ENCODE assay signal across 8 cellular contexts in the genomic region with DNA sequence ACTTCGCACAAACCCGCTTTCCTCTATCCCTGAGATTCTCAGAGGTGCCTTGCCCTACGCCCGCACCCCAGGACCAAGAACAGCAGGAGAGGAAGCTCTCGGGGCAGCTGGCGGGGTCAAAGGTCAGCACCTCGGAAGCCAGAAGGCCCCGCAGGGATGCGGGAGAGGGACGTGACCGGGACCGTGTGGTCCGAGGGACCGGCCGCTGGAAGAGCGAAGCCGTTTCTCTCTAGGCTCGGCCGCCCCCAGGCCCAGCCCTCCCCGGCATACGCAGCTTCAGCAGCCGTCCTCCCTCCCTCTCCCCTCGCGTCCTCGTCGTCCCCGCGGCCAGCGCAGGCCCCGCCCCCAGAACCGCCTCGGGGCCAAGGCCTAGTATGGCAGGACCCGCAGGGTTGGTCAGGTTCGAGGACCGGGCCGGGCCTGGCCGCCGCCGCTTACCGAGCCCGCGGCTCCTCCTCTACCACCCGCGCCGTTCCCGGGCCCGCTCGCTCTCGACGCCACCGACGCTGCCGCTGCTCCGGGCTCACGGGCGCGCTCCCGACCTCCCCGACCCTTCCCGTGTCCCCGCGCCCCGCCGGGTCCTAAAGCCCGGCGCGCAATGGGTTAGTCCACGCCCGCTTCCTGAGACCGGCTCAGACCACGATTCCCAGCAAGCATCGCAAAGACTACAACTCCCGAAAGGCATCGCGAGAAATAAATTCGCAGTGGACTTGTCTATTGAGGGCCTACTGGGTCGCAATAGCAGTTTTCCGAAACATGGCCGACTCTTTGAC. TPM values are rescaled to one million over a fixed set of nuclear protein-coding genes. Genes with fewer than 3 reads are reported as not detected.
DNase-seq lines count a peak whose midpoint lies in the region; ATAC-seq and TF ChIP-seq lines count a peak whose summit lies in the region.

A gene with protein sequence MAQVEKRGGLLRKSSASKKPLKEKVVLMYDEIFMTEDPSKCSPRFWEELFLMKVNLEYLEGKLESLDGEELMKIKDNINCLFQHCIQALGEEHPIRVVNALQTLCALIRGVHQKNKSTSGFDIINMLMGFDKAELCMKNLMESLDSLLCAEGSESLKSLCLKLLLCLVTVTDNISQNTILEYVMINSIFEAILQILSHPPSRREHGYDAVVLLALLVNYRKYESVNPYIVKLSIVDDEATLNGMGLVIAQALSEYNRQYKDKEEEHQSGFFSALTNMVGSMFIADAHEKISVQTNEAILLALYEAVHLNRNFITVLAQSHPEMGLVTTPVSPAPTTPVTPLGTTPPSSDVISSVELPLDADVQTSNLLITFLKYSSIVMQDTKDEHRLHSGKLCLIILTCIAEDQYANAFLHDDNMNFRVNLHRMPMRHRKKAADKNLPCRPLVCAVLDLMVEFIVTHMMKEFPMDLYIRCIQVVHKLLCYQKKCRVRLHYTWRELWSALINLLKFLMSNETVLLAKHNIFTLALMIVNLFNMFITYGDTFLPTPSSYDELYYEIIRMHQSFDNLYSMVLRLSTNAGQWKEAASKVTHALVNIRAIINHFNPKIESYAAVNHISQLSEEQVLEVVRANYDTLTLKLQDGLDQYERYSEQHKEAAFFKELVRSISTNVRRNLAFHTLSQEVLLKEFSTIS (minus strand): TSS at position 527 of the 773 bp plus-strand sequence. CDS start 16,059 bp downstream, outside the sequence.

- H3K36me3 ChIP-seq in Peyer's patch (no peaks in the 10 kb centered on the region), esophagus squamous epithelium (no peaks in the 10 kb centered on the region)

- DNase-seq in DMS153 treated with DMSO at 0.1 percent for 48 hours (lab: John Stamatoyannopoulos, UW; ENCODE audit: unreplicated experiment) (peak; percentile 94), KBM-7 (peak; percentile 96), Peyer's patch (peak; percentile 93 to 97 (median 94)), esophagus squamous epithelium (lab: John Stamatoyannopoulos, UW) (peak; percentile 66), myocyte (ENCODE audit: low read depth) (peak; percentile 99)
- DNase-seq in activated T-cell treated with anti-CD3 and anti-CD28 coated beads, Interleukin-2, amount 50 U/mL, for 48 hours: peak; percentile 92 to 93
- peak; percentile 79 to 87 for DNase-seq in stimulated activated CD8-positive, alpha-beta memory T cell treated with anti-CD3 and anti-CD28 coated beads, Interleukin-7, amount 100 ng/mL, for 48 hours (ENCODE audit: extremely low read depth in 1 of 2, low read depth in 1 of 2)

- TF ChIP-seq CTCF in Peyer's patch (IDR thresholded peaks at IDR 0.05) (peak in 3 of 6 experiments; percentile 6 to 36 (median 20)), esophagus squamous epithelium (IDR thresholded peaks at IDR 0.05) (peak in 1 of 6 experiments; percentile 16)

- in situ Hi-C loops in KBM-7 (cut with MboI; ENCODE audit: low pct_unique_long_range_greater_than_20kb, low sequenced_read_pairs): no loop called here

- peak; percentile 93 for ATAC-seq in GM21619 (IDR thresholded peaks at IDR 0.05; ENCODE audit: unreplicated experiment)

- 0 to 1% methylated on average over 9 to 12 of the region's 79 CpGs for WGBS in esophagus squamous epithelium, 2 donors

- H3K9me3 ChIP-seq in Peyer's patch (no peaks in the 10 kb centered on the region), esophagus squamous epithelium (no peaks in the 10 kb centered on the region)

- H3K27ac ChIP-seq in Peyer's patch: peak within 1 kb of the TSS; percentile 91 to 98 (median 94)
- H3K27ac ChIP-seq in esophagus squamous epithelium: peak within 1 kb of the TSS; percentile 87 to 97 (median 95)

- TF ChIP-seq POLR2A in Peyer's patch (IDR thresholded peaks at IDR 0.05): peak; percentile 73 to 79
- TF ChIP-seq POLR2A in esophagus squamous epithelium (IDR thresholded peaks at IDR 0.05): peak in 2 of 4 donors; percentile 63 to 71

- intact Hi-C loops in esophagus squamous epithelium (cut with DNase I): no loop called here

- peaks cover 0 to 27% (median 7%) of the 10 kb centered on the region in 4 donors for H3K4me1 ChIP-seq in Peyer's patch
- peaks cover 13 to 43% (median 17%) of the 10 kb centered on the region in 3 donors for H3K4me1 ChIP-seq in esophagus squamous epithelium

- H3K27me3 ChIP-seq in Peyer's patch: no peaks in the 10 kb centered on the region
- no peaks in the 10 kb centered on the region for H3K27me3 ChIP-seq in esophagus squamous epithelium

- peak within 1 kb of the TSS; percentile 65 to 96 (median 73) for H3K4me3 ChIP-seq in Peyer's patch
- H3K4me3 ChIP-seq in esophagus squamous epithelium: peak within 1 kb of the TSS; percentile 77 to 91 (median 82)

RNA-seq across cellular contexts. Expression of the gene that starts here (rescaled TPM):
- total RNA-seq in Peyer's patch (10 to 100 TPM; 15.8 to 29.2 (median 23.0) TPM), esophagus squamous epithelium (10 to 100 TPM; 13.3 to 17.2 (median 16.1) TPM), myocyte (7.4 and 7.6 TPM in 2 replicates)
- polyA plus RNA-seq in myocyte (2012): 14.1 TPM

Comparison
In these comparisons a context has a peak if more than half of its experiments do, and no peak if none do; other contexts are left out.
1. Peak in every context shown above with its lines: DNase-seq, ATAC-seq, H3K4me3 ChIP-seq and H3K27ac ChIP-seq.